ENCODE assay signal across 8 cellular contexts in genomic region chr7:38398725-38399321, GRCh38.
DNase-seq lines count a peak whose midpoint lies in the region; ATAC-seq and TF ChIP-seq lines count a peak whose summit lies in the region.

No MANE protein-coding gene starts in this region.

- DNase-seq in DMS 273 (lab: John Stamatoyannopoulos, UW; ENCODE audit: unreplicated experiment) (peak; percentile 78), DMS 273 treated with DMSO at 0.1 percent for 48 hours (lab: John Stamatoyannopoulos, UW) (no peak), foreskin fibroblast (peak; percentile 8 to 66), pons (ENCODE audit: low spot score) (peak; percentile 40), uterus (peak; percentile 36 to 37)
- DNase-seq in activated T-cell treated with anti-CD3 and anti-CD28 coated beads, Interleukin-2, amount 50 U/mL, for 4 hours: peak; percentile 49

- intact Hi-C loops in uterus (cut with DNase I; ENCODE audit: low total_unique reads): no loop called here

- H3K9me3 ChIP-seq in OCI-LY1 (ENCODE audit: low read length) (no peaks in the 10 kb centered on the region), uterus (no peaks in the 10 kb centered on the region)

- peaks cover 5% of the 10 kb centered on the region for H3K4me1 Mint-ChIP-seq in activated T-cell treated with anti-CD3 and anti-CD28 coated beads, Interleukin-2, amount 50 U/mL, for 4 hours (ENCODE audit: low read depth)

- peaks cover 5% of the 10 kb centered on the region for H3K27me3 Mint-ChIP-seq in activated T-cell treated with anti-CD3 and anti-CD28 coated beads, Interleukin-2, amount 50 U/mL, for 4 hours (ENCODE audit: low read depth)

- H3K4me3 ChIP-seq in OCI-LY1 (ENCODE audit: low read depth, low read length, poor library complexity, severe bottlenecking): no peak overlapping the region
- H3K4me3 ChIP-seq in foreskin fibroblast (ENCODE audit: low read depth in 1 of 2, low read length in 2 of 2): no peak overlapping the region
- H3K4me3 ChIP-seq in uterus: no peak overlapping the region

- H3K27ac ChIP-seq in OCI-LY1 (ENCODE audit: low read depth, low read length, poor library complexity, severe bottlenecking) (no peak overlapping the region), uterus (no peak overlapping the region)

- peak; percentile 69 for ATAC-seq in HG02981 (IDR thresholded peaks at IDR 0.05; ENCODE audit: unreplicated experiment)
- ATAC-seq in activated T-cell treated with anti-CD3 and anti-CD28 coated beads, Interleukin-2, amount 50 U/mL, for 4 hours: peak; percentile 48 to 50

- H3K79me2 ChIP-seq in OCI-LY1 (ENCODE audit: insufficient read depth, low read length): no peaks in the 10 kb centered on the region

- no peak for TF ChIP-seq POLR2A in uterus (IDR thresholded peaks at IDR 0.05)

- H3K4me1 ChIP-seq in OCI-LY1 (ENCODE audit: insufficient read depth, low read length, severe bottlenecking): no peaks in the 10 kb centered on the region
- no peaks in the 10 kb centered on the region for H3K4me1 ChIP-seq in uterus

- H3K4me2 ChIP-seq in OCI-LY1 (ENCODE audit: low read length): no peak overlapping the region

- no peaks in the 10 kb centered on the region for H3K36me3 ChIP-seq in OCI-LY1 (ENCODE audit: insufficient read depth, low read length)
- H3K36me3 ChIP-seq in uterus: no peaks in the 10 kb centered on the region

- H2AFZ ChIP-seq in OCI-LY1 (ENCODE audit: low read length): no peak overlapping the region

- no peaks in the 10 kb centered on the region for H3K9me2 ChIP-seq in OCI-LY1 (ENCODE audit: low read depth, low read length)

- peak; percentile 81 for TF ChIP-seq CTCF in OCI-LY1 (IDR thresholded peaks at IDR 0.05; ENCODE audit: low read length)
- peak; percentile 89 for TF ChIP-seq CTCF in foreskin fibroblast (IDR thresholded peaks at IDR 0.05; ENCODE audit: low read depth, low read length)
- TF ChIP-seq CTCF in uterus (IDR thresholded peaks at IDR 0.05): peak; percentile 52 to 83 (median 66)

- no peaks in the 10 kb centered on the region for H3F3A ChIP-seq in OCI-LY1 (ENCODE audit: insufficient read depth, low read length)

- no peaks in the 10 kb centered on the region for H3K9me3 Mint-ChIP-seq in activated T-cell treated with anti-CD3 and anti-CD28 coated beads, Interleukin-2, amount 50 U/mL, for 4 hours

- no peaks in the 10 kb centered on the region for H3K36me3 Mint-ChIP-seq in activated T-cell treated with anti-CD3 and anti-CD28 coated beads, Interleukin-2, amount 50 U/mL, for 4 hours (ENCODE audit: insufficient read depth)

- no peak overlapping the region for H3K9ac ChIP-seq in OCI-LY1 (ENCODE audit: low read length)

- no peak overlapping the region for H3K4me3 Mint-ChIP-seq in activated T-cell treated with anti-CD3 and anti-CD28 coated beads, Interleukin-2, amount 50 U/mL, for 4 hours

- no peaks in the 10 kb centered on the region for H3K27me3 ChIP-seq in OCI-LY1 (ENCODE audit: insufficient read depth, low read length)
- no peaks in the 10 kb centered on the region for H3K27me3 ChIP-seq in uterus

- H4K20me1 ChIP-seq in OCI-LY1 (ENCODE audit: insufficient read depth, low read length): no peaks in the 10 kb centered on the region
